23 cellular contexts compared by ENCODE assay signal in the genomic region with DNA sequence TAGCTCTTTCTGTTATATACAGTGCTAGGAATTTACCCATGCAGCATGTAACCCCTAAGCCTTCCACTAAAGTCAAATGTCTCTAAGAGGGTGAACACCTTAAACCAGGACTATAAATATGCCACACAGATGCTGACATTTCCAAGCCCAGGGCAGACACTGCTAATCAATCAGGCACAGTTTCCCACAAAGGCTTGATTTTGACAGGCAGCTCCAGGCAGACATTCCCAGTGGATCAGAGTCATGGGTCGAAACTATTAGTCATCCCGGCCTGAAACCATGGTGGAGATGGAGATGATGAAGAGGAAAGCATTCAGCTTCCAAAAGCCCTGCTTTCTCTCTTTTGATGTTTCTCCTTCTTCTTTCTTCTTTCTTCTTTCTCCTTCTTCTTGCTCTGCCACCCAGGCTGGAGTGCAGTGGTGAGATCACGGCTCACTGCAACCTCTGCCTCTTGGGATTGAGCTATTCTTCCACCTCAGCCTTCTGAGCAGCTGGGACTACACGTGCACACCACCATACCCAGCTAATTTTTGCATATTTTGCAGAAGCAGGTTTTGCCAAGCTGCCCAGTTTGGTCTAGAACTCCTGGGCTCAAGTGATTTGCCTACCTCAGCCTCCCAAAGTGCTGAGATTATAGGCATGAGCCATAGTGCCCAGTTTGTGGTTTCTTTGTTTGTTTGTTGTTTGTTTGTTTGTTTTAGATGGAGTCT. TPM values are rescaled to one million over a fixed set of nuclear protein-coding genes. Genes with fewer than 3 reads are reported as not detected.
DNase-seq lines count a peak whose midpoint lies in the region; ATAC-seq lines count a peak whose summit lies in the region.
"Had no signal": no experiment of that assay in that cellular context is flagged by ENCODE, and none has a peak within 500 bp of the region (broad histone marks: within the 10 kb centered on the region; RNA-seq: fewer than 3 reads in every experiment).

No MANE protein-coding gene starts in this region.

- intact Hi-C loops in sciatic nerve (cut with DNase I), result no loop called here

- DNase-seq in NCI-H526 (lab: John Stamatoyannopoulos, UW) (peak; percentile 29 to 34), NCI-H526 treated with DMSO at 0.1 percent for 48 hours (lab: John Stamatoyannopoulos, UW) (no peak), LHCN-M2 (ENCODE audit: low read depth) (peak; percentile 31), foreskin melanocyte (peak; percentile 76), sciatic nerve (ENCODE audit: low spot score) (peak; percentile 22), NCI-H1105 (lab: John Stamatoyannopoulos, UW) (no peak)
- no peak for DNase-seq in effector CD4-positive, alpha-beta T cell
- no peak for DNase-seq in activated CD4-positive, alpha-beta T cell treated with anti-CD3 and anti-CD28 coated beads, Interleukin-2, amount 50 U/mL, for 48 hours
- DNase-seq: activated naive CD4-positive, alpha-beta T cell treated with Interleukin-2 at 50 U/mL for 16 hours; activated T-cell treated with anti-CD3 and anti-CD28 coated beads, Interleukin-2, amount 50 U/mL, for 4 hours; CD8-positive, alpha-beta memory T cell; central memory CD4-positive, alpha-beta T cell; dermis blood vessel endothelial cell; DMS53; GDM1; NCI-H510A treated with DMSO at 0.1 percent for 48 hours; nucleus accumbens; retina; stimulated activated naive CD8-positive, alpha-beta T cell treated with anti-CD3 and anti-CD28 coated beads, Interleukin-15, amount 100 ng/mL, for 72 hours had no signal

- ATAC-seq in sciatic nerve, result peak; percentile 38
- ATAC-seq: activated T-cell treated with anti-CD3 and anti-CD28 coated beads, Interleukin-2, amount 50 U/mL, for 4 hours; GM23338; K562; stimulated activated naive CD8-positive, alpha-beta T cell treated with anti-CD3 and anti-CD28 coated beads, Interleukin-15, amount 100 ng/mL, for 72 hours had no signal

RNA-seq across cellular contexts. Expression of gene SORCS2, which starts 21.0 kb away (rescaled TPM):
- total RNA-seq in LHCN-M2 (2014; rRNA removed) (0.52 and 0.90 TPM in 2 replicates), sciatic nerve (52.5 TPM)
- 1.7 TPM for polyA plus RNA-seq in LHCN-M2 (2012)
- total RNA-seq: activated CD8-positive, alpha-beta memory T cell treated with anti-CD3 and anti-CD28 coated beads for 36 hours; CD8-positive, alpha-beta memory T cell; K562; T-helper 1 cell treated with Interleukin-12 subunit alpha and Interleukin-12 subunit beta and Interleukin-4 antibody, amounts not matched to agents 30 ng/mL and 1 ng/mL, for 36 hours had no signal
- polyA plus RNA-seq: CD8-positive, alpha-beta memory T cell; K562 had no signal

Comparison
In these comparisons a context has a peak if more than half of its experiments do, and no peak if none do; other contexts are left out.
1. DNase-seq: peak in NCI-H526 (2 of 2), LHCN-M2 (single experiment), foreskin melanocyte (single experiment) and sciatic nerve (single experiment); none in NCI-H526 treated with DMSO at 0.1 percent for 48 hours (single experiment), effector CD4-positive, alpha-beta T cell (single experiment), activated CD4-positive, alpha-beta T cell treated with anti-CD3 and anti-CD28 coated beads, Interleukin-2, amount 50 U/mL, for 48 hours (0 of 2) and NCI-H1105 (single experiment).
2. RNA of gene SORCS2, which starts 21.0 kb away (total RNA-seq): 52.5 TPM in sciatic nerve (single experiment); 0.52 to 0.90 TPM in LHCN-M2; every median in the first group is over 10 times any median in the second.